19 cellular contexts compared by ENCODE assay signal in the genomic region with DNA sequence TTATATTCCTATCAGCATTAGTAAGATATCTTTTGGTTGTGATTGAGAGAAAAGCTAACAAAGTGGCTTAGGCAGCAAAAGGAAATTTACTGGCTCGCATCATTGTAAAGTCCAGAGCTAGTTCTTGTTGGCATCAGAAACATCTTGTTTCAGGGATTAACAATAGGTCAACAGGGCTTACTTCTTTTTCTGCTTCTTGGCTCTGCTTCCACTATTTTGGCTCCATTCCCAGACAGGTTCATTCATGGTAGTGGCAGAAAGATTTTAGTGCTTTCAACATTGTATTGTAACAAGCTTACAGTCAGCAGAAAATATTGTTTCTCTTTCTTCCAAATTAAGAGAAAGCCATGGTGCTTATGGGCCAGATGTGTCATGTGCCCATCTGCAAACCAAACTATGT.
DNase-seq lines count a peak whose midpoint lies in the region; ATAC-seq and TF ChIP-seq lines count a peak whose summit lies in the region.
"Had no signal": no experiment of that assay in that cellular context is flagged by ENCODE, and none has a peak within 500 bp of the region (broad histone marks: within the 10 kb centered on the region; RNA-seq: fewer than 3 reads in every experiment).

No MANE protein-coding gene starts in this region.

- CTCF ChIA-PET in MCF 10A (lab: Yijun Ruan, JAX), result interaction anchor here (0.6 to 1.7 kb wide), 2 partner anchors 18 to 670 kb away, joined by 3 to 8 read pairs; no protein-coding TSS in a partner anchor
- CTCF ChIA-PET in naive thymus-derived CD4-positive, alpha-beta T cell (lab: Charles Lee), result no interaction called here

- TF ChIP-seq CTCF in MCF 10A (IDR thresholded peaks at IDR 0.05; ENCODE audit: unreplicated experiment), result no peak
- no peak for TF ChIP-seq CTCF in breast epithelium (IDR thresholded peaks at IDR 0.05)
- TF ChIP-seq CTCF in brain (conservative IDR thresholded peaks at IDR 0.05), result no peak
- no peak for TF ChIP-seq CTCF in left lung (IDR thresholded peaks at IDR 0.05)
- no peak for TF ChIP-seq CTCF in progenitor cell of endocrine pancreas (IDR thresholded peaks at IDR 0.05; ENCODE audit: unreplicated experiment)

- no peak overlapping the region for H2AK5ac ChIP-seq in neuronal stem cell (ENCODE audit: low read depth, low read length)

- H3K27ac Mint-ChIP-seq in MCF 10A (ENCODE audit: low read depth, unreplicated experiment), result no peak overlapping the region
- H3K27ac Mint-ChIP-seq in brain, result peak overlapping the region in 3 of 5 experiments; percentile 48 to 72 (median 52)
- no peak overlapping the region for H3K27ac Mint-ChIP-seq in progenitor cell of endocrine pancreas
- H3K27ac Mint-ChIP-seq in naive thymus-derived CD4-positive, alpha-beta T cell, result no peak overlapping the region
- H3K27ac Mint-ChIP-seq: dendritic cell treated with granulocyte-macrophage colony-stimulating factor and Interleukin-4, amounts not matched to agents 40 ng/mL and 50 ng/mL, for 4 days; stimulated activated naive CD8-positive, alpha-beta T cell treated with anti-CD3 and anti-CD28 coated beads, Interleukin-15, amount 100 ng/mL, for 72 hours; T-cell had no signal

- H3K27ac ChIP-seq in breast epithelium (no peak overlapping the region), left lung (no peak overlapping the region), neuronal stem cell (replicated peaks; ENCODE audit: low read length) (no peak overlapping the region)
- H3K27ac ChIP-seq in naive thymus-derived CD4-positive, alpha-beta T cell (ENCODE audit: low read depth, low read length), result no peak overlapping the region

- no peak overlapping the region for H2AFZ ChIP-seq in neuronal stem cell (ENCODE audit: low read length)

- no peak for TF ChIP-seq POLR2A in breast epithelium (IDR thresholded peaks at IDR 0.05)

- H2BK15ac ChIP-seq in neuronal stem cell (ENCODE audit: low read length), result no peak overlapping the region

- H3K27me3 Mint-ChIP-seq in MCF 10A (ENCODE audit: insufficient read depth, unreplicated experiment) (no peaks in the 10 kb centered on the region), brain (no peaks in the 10 kb centered on the region), progenitor cell of endocrine pancreas (no peaks in the 10 kb centered on the region)
- H3K27me3 Mint-ChIP-seq in naive thymus-derived CD4-positive, alpha-beta T cell, result peaks cover 0 to 3% (median 0%) of the 10 kb centered on the region in 5 donors
- H3K27me3 Mint-ChIP-seq: dendritic cell treated with granulocyte-macrophage colony-stimulating factor and Interleukin-4, amounts not matched to agents 40 ng/mL and 50 ng/mL, for 4 days; stimulated activated naive CD8-positive, alpha-beta T cell treated with anti-CD3 and anti-CD28 coated beads, Interleukin-15, amount 100 ng/mL, for 72 hours; T-cell had no signal

- H3K4me3 Mint-ChIP-seq in MCF 10A (ENCODE audit: unreplicated experiment) (no peak overlapping the region), brain (no peak overlapping the region), progenitor cell of endocrine pancreas (ENCODE audit: low read depth) (no peak overlapping the region)
- H3K4me3 Mint-ChIP-seq in naive thymus-derived CD4-positive, alpha-beta T cell, result no peak overlapping the region
- H3K4me3 Mint-ChIP-seq: dendritic cell treated with granulocyte-macrophage colony-stimulating factor and Interleukin-4, amounts not matched to agents 40 ng/mL and 50 ng/mL, for 4 days; stimulated activated naive CD8-positive, alpha-beta T cell treated with anti-CD3 and anti-CD28 coated beads, Interleukin-15, amount 100 ng/mL, for 72 hours; T-cell had no signal

- H3K9me3 ChIP-seq in breast epithelium (no peaks in the 10 kb centered on the region), left lung (no peaks in the 10 kb centered on the region), neuronal stem cell (replicated peaks in 1 of 2; ENCODE audit: control insufficient read depth in 2 of 2, insufficient read depth in 1 of 2, low read depth in 1 of 2, low read length in 2 of 2) (no peaks in the 10 kb centered on the region)
- H3K9me3 ChIP-seq in naive thymus-derived CD4-positive, alpha-beta T cell (ENCODE audit: control insufficient read depth in 2 of 3, low read length in 3 of 3), result no peaks in the 10 kb centered on the region
- H3K9me3 ChIP-seq: HAP-1 had no signal

- H3K14ac ChIP-seq in neuronal stem cell (ENCODE audit: low read length), result no peak overlapping the region

- POLR2A ChIA-PET in MCF 10A (lab: Yijun Ruan, JAX), result interaction anchor here (1.1 kb wide), 1 partner anchor 12 kb away, joined by 4 read pairs; no protein-coding TSS in a partner anchor
- POLR2A ChIA-PET in naive thymus-derived CD4-positive, alpha-beta T cell (lab: Charles Lee), result no interaction called here

- no peak overlapping the region for H3K4me2 ChIP-seq in neuronal stem cell (ENCODE audit: insufficient read depth, low read length, poor library complexity, severe bottlenecking)

- H3K79me1 ChIP-seq in neuronal stem cell (ENCODE audit: low read depth, low read length), result no peaks in the 10 kb centered on the region

- ATAC-seq in left lung, result peak; percentile 16
- ATAC-seq in naive thymus-derived CD4-positive, alpha-beta T cell, result no peak
- ATAC-seq: stimulated activated naive CD8-positive, alpha-beta T cell treated with anti-CD3 and anti-CD28 coated beads, Interleukin-15, amount 100 ng/mL, for 72 hours; T-cell had no signal

- H3K4me1 Mint-ChIP-seq in MCF 10A (ENCODE audit: insufficient read depth, unreplicated experiment) (peaks cover 6% of the 10 kb centered on the region), brain (peaks cover 13% of the 10 kb centered on the region), progenitor cell of endocrine pancreas (ENCODE audit: low read depth) (no peaks in the 10 kb centered on the region)
- no peaks in the 10 kb centered on the region for H3K4me1 Mint-ChIP-seq in naive thymus-derived CD4-positive, alpha-beta T cell
- H3K4me1 Mint-ChIP-seq: stimulated activated naive CD8-positive, alpha-beta T cell treated with anti-CD3 and anti-CD28 coated beads, Interleukin-15, amount 100 ng/mL, for 72 hours; T-cell had no signal

- H3K9me3 Mint-ChIP-seq in MCF 10A (ENCODE audit: unreplicated experiment), result no peaks in the 10 kb centered on the region
- peaks cover 0 to 4% (median 4%) of the 10 kb centered on the region in 5 experiments for H3K9me3 Mint-ChIP-seq in brain
- no peaks in the 10 kb centered on the region for H3K9me3 Mint-ChIP-seq in progenitor cell of endocrine pancreas (ENCODE audit: low read depth)
- H3K9me3 Mint-ChIP-seq in naive thymus-derived CD4-positive, alpha-beta T cell, result peaks cover 0 to 7% (median 0%) of the 10 kb centered on the region in 11 donors
- H3K9me3 Mint-ChIP-seq: dendritic cell treated with granulocyte-macrophage colony-stimulating factor and Interleukin-4, amounts not matched to agents 40 ng/mL and 50 ng/mL, for 4 days; stimulated activated naive CD8-positive, alpha-beta T cell treated with anti-CD3 and anti-CD28 coated beads, Interleukin-15, amount 100 ng/mL, for 72 hours; T-cell had no signal

- no peak overlapping the region for H3K9ac ChIP-seq in neuronal stem cell (ENCODE audit: low read depth, low read length, poor library complexity)

- no peaks in the 10 kb centered on the region for H3K36me3 ChIP-seq in breast epithelium
- no peaks in the 10 kb centered on the region for H3K36me3 ChIP-seq in left lung
- H3K36me3 ChIP-seq in neuronal stem cell (replicated peaks in 1 of 2; ENCODE audit: control insufficient read depth in 2 of 2, insufficient read depth in 2 of 2, low read length in 2 of 2), result no peaks in the 10 kb centered on the region
- no peaks in the 10 kb centered on the region for H3K36me3 ChIP-seq in naive thymus-derived CD4-positive, alpha-beta T cell (ENCODE audit: control insufficient read depth in 2 of 3, insufficient read depth in 3 of 3, low read length in 3 of 3)
- H3K36me3 ChIP-seq: HAP-1 had no signal

- H2BK120ac ChIP-seq in neuronal stem cell (ENCODE audit: low read depth, low read length), result no peak overlapping the region

- H3K23ac ChIP-seq in neuronal stem cell (ENCODE audit: low read depth, low read length, poor library complexity), result no peak overlapping the region

- H3K4me3 ChIP-seq in breast epithelium (no peak overlapping the region), left lung (no peak overlapping the region), neuronal stem cell (ENCODE audit: low read length in 2 of 2) (no peak overlapping the region)
- no peak overlapping the region for H3K4me3 ChIP-seq in naive thymus-derived CD4-positive, alpha-beta T cell (ENCODE audit: low read length)
- H3K4me3 ChIP-seq: HAP-1 had no signal

- H4K8ac ChIP-seq in neuronal stem cell (ENCODE audit: low read depth, low read length), result no peak overlapping the region

- BruUV-seq in MCF 10A (replicated peaks; lab: Mats Ljungman, UMichigan), result no TSS peak

- WGBS in neuronal stem cell (ENCODE audit: extremely low coverage in 2 of 2, insufficient read length in 2 of 2, insufficient replicate concordance in 1 of 2), 2 donors, result no CpG with 5 or more reads among the region's 1 CpG

- H4K91ac ChIP-seq in neuronal stem cell (ENCODE audit: low read depth, low read length, poor library complexity), result no peak overlapping the region

- H3K4ac ChIP-seq in neuronal stem cell (ENCODE audit: low read length), result no peak overlapping the region

- H3K27me3 ChIP-seq in breast epithelium (no peaks in the 10 kb centered on the region), left lung (no peaks in the 10 kb centered on the region), neuronal stem cell (ENCODE audit: control insufficient read depth in 3 of 3, insufficient read depth in 3 of 3, low read depth in 1 of 3, low read length in 3 of 3) (no peaks in the 10 kb centered on the region)
- no peaks in the 10 kb centered on the region for H3K27me3 ChIP-seq in naive thymus-derived CD4-positive, alpha-beta T cell (ENCODE audit: control insufficient read depth in 2 of 2, insufficient read depth in 2 of 2, low read length in 2 of 2)

- H2BK12ac ChIP-seq in neuronal stem cell (ENCODE audit: low read length), result no peak overlapping the region

- H3K36me3 Mint-ChIP-seq in MCF 10A (ENCODE audit: insufficient read depth, unreplicated experiment) (no peaks in the 10 kb centered on the region), brain (no peaks in the 10 kb centered on the region), progenitor cell of endocrine pancreas (ENCODE audit: insufficient read depth) (no peaks in the 10 kb centered on the region)
- H3K36me3 Mint-ChIP-seq in naive thymus-derived CD4-positive, alpha-beta T cell, result no peaks in the 10 kb centered on the region
- H3K36me3 Mint-ChIP-seq: T-cell had no signal

- intact Hi-C loops in MCF 10A (cut with micrococcal nuclease), result no loop called here
- intact Hi-C loops in breast epithelium (cut with DNase I; ENCODE audit: low total_unique reads), result no loop called here
- intact Hi-C loops in left lung (cut with DNase I), result no loop called here
- intact Hi-C loops in naive thymus-derived CD4-positive, alpha-beta T cell (cut with micrococcal nuclease), result no loop called here

- H2BK5ac ChIP-seq in neuronal stem cell (ENCODE audit: low read length), result no peak overlapping the region

- H3K18ac ChIP-seq in neuronal stem cell (ENCODE audit: low read length), result no peak overlapping the region

- H3K4me1 ChIP-seq in breast epithelium (no peaks in the 10 kb centered on the region), left lung (no peaks in the 10 kb centered on the region), neuronal stem cell (ENCODE audit: control insufficient read depth in 2 of 2, insufficient read depth in 1 of 2, low read depth in 1 of 2, low read length in 2 of 2) (peaks cover 0 to 1% of the 10 kb centered on the region in 2 donors)
- no peaks in the 10 kb centered on the region for H3K4me1 ChIP-seq in naive thymus-derived CD4-positive, alpha-beta T cell (ENCODE audit: control insufficient read depth in 2 of 2, insufficient read depth in 2 of 2, low read length in 2 of 2)
- H3K4me1 ChIP-seq: HAP-1 had no signal

- DNase-seq in MCF 10A (ENCODE audit: unreplicated experiment) (peak; percentile 74), breast epithelium (ENCODE audit: low spot score in 2 of 2) (no peak), left lung (no peak), progenitor cell of endocrine pancreas (ENCODE audit: low spot score, unreplicated experiment) (no peak), NCI-H526 (lab: John Stamatoyannopoulos, UW) (no peak), neuronal stem cell (ENCODE audit: low spot score) (no peak)
- DNase-seq in naive thymus-derived CD4-positive, alpha-beta T cell, result no peak
- DNase-seq: ACHN; activated naive CD4-positive, alpha-beta T cell; aorta; DMS53; glutamatergic neuron; mammary epithelial cell; NCI-H187; stimulated activated naive CD8-positive, alpha-beta T cell treated with anti-CD3 and anti-CD28 coated beads, Interleukin-15, amount 100 ng/mL, for 72 hours; T-cell had no signal

Comparison
In these comparisons a context has a peak if more than half of its experiments do, and no peak if none do; other contexts are left out.
1. H3K27ac Mint-ChIP-seq: peak in brain (3 of 5); none in MCF 10A (single experiment), progenitor cell of endocrine pancreas (single experiment) and naive thymus-derived CD4-positive, alpha-beta T cell (0 of 9).